10 cellular contexts compared by ENCODE assay signal in the genomic region with DNA sequence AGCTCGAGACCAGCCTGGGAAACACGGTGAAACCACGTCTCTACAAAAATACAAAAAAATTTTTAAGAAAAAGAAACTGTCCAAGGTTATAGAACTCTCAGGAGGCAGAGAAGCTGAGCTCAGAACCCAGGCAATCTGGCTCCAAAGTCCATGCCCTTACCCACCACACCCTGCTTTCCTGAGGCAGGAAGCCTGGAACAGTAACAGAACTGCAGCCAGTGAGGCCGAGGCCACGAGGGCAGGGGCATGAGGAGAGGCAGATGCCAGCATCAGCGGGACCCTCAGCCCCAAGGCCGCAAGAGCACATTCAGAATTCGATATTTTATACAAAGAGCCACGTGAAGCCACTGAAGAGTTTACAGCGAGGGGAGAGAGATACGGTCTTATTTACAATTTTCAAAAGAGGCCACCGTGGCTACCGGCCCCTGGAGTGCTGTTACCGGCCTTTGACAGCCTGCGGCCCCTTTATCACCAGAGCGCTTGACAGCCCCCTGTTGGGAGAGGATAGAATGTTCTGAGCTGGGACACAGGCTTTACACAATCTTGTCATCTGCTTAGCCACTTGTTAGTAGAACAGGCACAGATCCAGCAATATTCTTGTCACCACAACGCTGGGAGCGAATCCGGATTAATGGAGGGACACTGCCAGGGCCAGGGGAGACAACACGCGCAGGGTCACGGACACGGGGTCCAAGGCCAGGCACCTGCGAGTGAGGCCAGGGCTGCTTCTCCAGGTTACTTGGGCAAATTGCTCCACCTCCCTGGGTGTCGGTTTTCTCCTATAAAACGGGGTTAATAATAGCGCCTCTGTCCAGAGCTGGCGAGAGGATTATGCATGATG. TPM values are rescaled to one million over a fixed set of nuclear protein-coding genes. Genes with fewer than 3 reads are reported as not detected.
DNase-seq lines count a peak whose midpoint lies in the region; ATAC-seq and TF ChIP-seq lines count a peak whose summit lies in the region.
"Had no signal": no experiment of that assay in that cellular context is flagged by ENCODE, and none has a peak within 500 bp of the region (broad histone marks: within the 10 kb centered on the region; RNA-seq: fewer than 3 reads in every experiment).

No MANE protein-coding gene starts in this region.

- peak; percentile 4 for TF ChIP-seq CTCF in GM06990 (IDR thresholded peaks at IDR 0.05; ENCODE audit: insufficient read depth, low read length, poor library complexity, severe bottlenecking)
- peak; percentile 10 for TF ChIP-seq CTCF in foreskin fibroblast (IDR thresholded peaks at IDR 0.05; ENCODE audit: low read depth, low read length)
- peak; percentile 9 for TF ChIP-seq CTCF in parathyroid adenoma (IDR thresholded peaks at IDR 0.05)
- no peak for TF ChIP-seq CTCF in left lung (IDR thresholded peaks at IDR 0.05)
- TF ChIP-seq CTCF in ascending aorta (IDR thresholded peaks at IDR 0.05): no peak

- no peak overlapping the region for H3K4me3 ChIP-seq in GM06990 (replicated peaks; ENCODE audit: low read depth, low read length)
- H3K4me3 ChIP-seq in foreskin fibroblast (ENCODE audit: low read depth in 1 of 2, low read length in 2 of 2): no peak overlapping the region
- no peak overlapping the region for H3K4me3 ChIP-seq in parathyroid adenoma (ENCODE audit: low read depth, low read length)
- no peak overlapping the region for H3K4me3 ChIP-seq in left lung
- no peak overlapping the region for H3K4me3 ChIP-seq in ascending aorta

- no peaks in the 10 kb centered on the region for H3K9me3 Mint-ChIP-seq in activated CD4-positive, alpha-beta memory T cell treated with anti-CD3 and anti-CD28 coated beads, Interleukin-2, amount 10 ng/mL, durations not matched to agents 7 days and 5 days

- no peak overlapping the region for H2AFZ ChIP-seq in parathyroid adenoma

- H3K27ac Mint-ChIP-seq in activated CD4-positive, alpha-beta memory T cell treated with anti-CD3 and anti-CD28 coated beads, Interleukin-2, amount 10 ng/mL, durations not matched to agents 7 days and 5 days: no peak overlapping the region

- H3K9me3 ChIP-seq in parathyroid adenoma (ENCODE audit: control insufficient read depth, low read length) (no peaks in the 10 kb centered on the region), left lung (no peaks in the 10 kb centered on the region), ascending aorta (no peaks in the 10 kb centered on the region)

- H3K27me3 ChIP-seq in GM06990 (replicated peaks; ENCODE audit: control insufficient read depth, insufficient read depth, low read length) (no peaks in the 10 kb centered on the region), parathyroid adenoma (ENCODE audit: control insufficient read depth, insufficient read depth, low read length) (no peaks in the 10 kb centered on the region), left lung (no peaks in the 10 kb centered on the region), ascending aorta (no peaks in the 10 kb centered on the region)

- H3K4me3 Mint-ChIP-seq in activated CD4-positive, alpha-beta memory T cell treated with anti-CD3 and anti-CD28 coated beads, Interleukin-2, amount 10 ng/mL, durations not matched to agents 7 days and 5 days: no peak overlapping the region

- intact Hi-C loops in left lung (cut with DNase I) (no loop called here), ascending aorta (cut with DNase I) (loop anchor here (10.0 kb wide), 1 partner anchor 195 kb away; the partner anchor contains the start of gene B4GALT5)

- POLR2A ChIA-PET in activated CD4-positive, alpha-beta memory T cell treated with anti-CD3 and anti-CD28 coated beads, Interleukin-2, amount 10 ng/mL, durations not matched to agents 7 days and 5 days (lab: Charles Lee): no interaction called here

- CTCF ChIA-PET in activated CD4-positive, alpha-beta memory T cell treated with anti-CD3 and anti-CD28 coated beads, Interleukin-2, amount 10 ng/mL, durations not matched to agents 7 days and 5 days (lab: Charles Lee): interaction anchor here (1.4 kb wide), 1 partner anchor 62 kb away, joined by 3 read pairs; no protein-coding TSS in a partner anchor

- peak overlapping the region; percentile 12 for H3K27ac ChIP-seq in parathyroid adenoma
- H3K27ac ChIP-seq in left lung: peak overlapping the region in 1 of 2 donors; percentile 3
- peak overlapping the region in 1 of 2 donors; percentile 3 for H3K27ac ChIP-seq in ascending aorta

- peaks cover 29% of the 10 kb centered on the region for H3K36me3 ChIP-seq in GM06990 (ENCODE audit: control insufficient read depth, insufficient read depth, low read length)
- no peaks in the 10 kb centered on the region for H3K36me3 ChIP-seq in parathyroid adenoma (ENCODE audit: control insufficient read depth, insufficient read depth, low read length)
- H3K36me3 ChIP-seq in left lung: peaks cover 0 to 58% of the 10 kb centered on the region in 2 donors
- peaks cover 34 to 45% of the 10 kb centered on the region in 2 donors for H3K36me3 ChIP-seq in ascending aorta

- H3K9ac ChIP-seq in parathyroid adenoma: no peak overlapping the region

- peaks cover 22% of the 10 kb centered on the region for H3K36me3 Mint-ChIP-seq in activated CD4-positive, alpha-beta memory T cell treated with anti-CD3 and anti-CD28 coated beads, Interleukin-2, amount 10 ng/mL, durations not matched to agents 7 days and 5 days (ENCODE audit: low read depth)

- H3K4me1 ChIP-seq in parathyroid adenoma: peaks cover 19% of the 10 kb centered on the region
- peaks cover 11 to 35% of the 10 kb centered on the region in 2 donors for H3K4me1 ChIP-seq in left lung
- H3K4me1 ChIP-seq in ascending aorta: peaks cover 7 to 15% of the 10 kb centered on the region in 2 donors

- H3K4me2 ChIP-seq in parathyroid adenoma (ENCODE audit: low read length): no peak overlapping the region

- no peaks in the 10 kb centered on the region for H3K27me3 Mint-ChIP-seq in activated CD4-positive, alpha-beta memory T cell treated with anti-CD3 and anti-CD28 coated beads, Interleukin-2, amount 10 ng/mL, durations not matched to agents 7 days and 5 days

- DNase-seq in GM06990 (ENCODE audit: extremely low read depth, insufficient read length): no peak
- DNase-seq in foreskin fibroblast: no peak
- DNase-seq in left lung: no peak
- no peak for DNase-seq in activated CD4-positive, alpha-beta memory T cell treated with anti-CD3 and anti-CD28 coated beads, Interleukin-2, amount 10 ng/mL, durations not matched to agents 7 days and 5 days
- no peak for DNase-seq in ascending aorta (ENCODE audit: low spot score in 2 of 2)
- DNase-seq: activated T-cell treated with anti-CD3 and anti-CD28 coated beads for 4 hours, NCI-H69 had no signal

- ATAC-seq in left lung (no peak), GM19324 (IDR thresholded peaks at IDR 0.05; ENCODE audit: low FRiP score, unreplicated experiment) (no peak)

- peaks cover 54% of the 10 kb centered on the region for H3K79me2 ChIP-seq in parathyroid adenoma

- peaks cover 23% of the 10 kb centered on the region for H3K4me1 Mint-ChIP-seq in activated CD4-positive, alpha-beta memory T cell treated with anti-CD3 and anti-CD28 coated beads, Interleukin-2, amount 10 ng/mL, durations not matched to agents 7 days and 5 days

TF ChIP-seq in PFSK-1, 5 proteins besides CTCF, POLR2A, EP300 and RAD21:
- TF ChIP-seq TAF1 (IDR thresholded peaks at IDR 0.05; ENCODE audit: borderline replicate concordance, insufficient read depth, low read length) (no peak), SIN3A (IDR thresholded peaks at IDR 0.05; ENCODE audit: borderline replicate concordance, insufficient read depth, low read length) (no peak), FOXP2 (optimal IDR thresholded peaks at IDR 0.05; ENCODE audit: borderline replicate concordance, extremely low read depth, extremely low read length, insufficient read depth) (no peak), POLR2AphosphoS5 (IDR thresholded peaks at IDR 0.05; ENCODE audit: low read depth, low read length) (0 out of 2 replicates have a peak, but pooled peaks have one; percentile 26)
- TF ChIP-seq, protein P1, sequence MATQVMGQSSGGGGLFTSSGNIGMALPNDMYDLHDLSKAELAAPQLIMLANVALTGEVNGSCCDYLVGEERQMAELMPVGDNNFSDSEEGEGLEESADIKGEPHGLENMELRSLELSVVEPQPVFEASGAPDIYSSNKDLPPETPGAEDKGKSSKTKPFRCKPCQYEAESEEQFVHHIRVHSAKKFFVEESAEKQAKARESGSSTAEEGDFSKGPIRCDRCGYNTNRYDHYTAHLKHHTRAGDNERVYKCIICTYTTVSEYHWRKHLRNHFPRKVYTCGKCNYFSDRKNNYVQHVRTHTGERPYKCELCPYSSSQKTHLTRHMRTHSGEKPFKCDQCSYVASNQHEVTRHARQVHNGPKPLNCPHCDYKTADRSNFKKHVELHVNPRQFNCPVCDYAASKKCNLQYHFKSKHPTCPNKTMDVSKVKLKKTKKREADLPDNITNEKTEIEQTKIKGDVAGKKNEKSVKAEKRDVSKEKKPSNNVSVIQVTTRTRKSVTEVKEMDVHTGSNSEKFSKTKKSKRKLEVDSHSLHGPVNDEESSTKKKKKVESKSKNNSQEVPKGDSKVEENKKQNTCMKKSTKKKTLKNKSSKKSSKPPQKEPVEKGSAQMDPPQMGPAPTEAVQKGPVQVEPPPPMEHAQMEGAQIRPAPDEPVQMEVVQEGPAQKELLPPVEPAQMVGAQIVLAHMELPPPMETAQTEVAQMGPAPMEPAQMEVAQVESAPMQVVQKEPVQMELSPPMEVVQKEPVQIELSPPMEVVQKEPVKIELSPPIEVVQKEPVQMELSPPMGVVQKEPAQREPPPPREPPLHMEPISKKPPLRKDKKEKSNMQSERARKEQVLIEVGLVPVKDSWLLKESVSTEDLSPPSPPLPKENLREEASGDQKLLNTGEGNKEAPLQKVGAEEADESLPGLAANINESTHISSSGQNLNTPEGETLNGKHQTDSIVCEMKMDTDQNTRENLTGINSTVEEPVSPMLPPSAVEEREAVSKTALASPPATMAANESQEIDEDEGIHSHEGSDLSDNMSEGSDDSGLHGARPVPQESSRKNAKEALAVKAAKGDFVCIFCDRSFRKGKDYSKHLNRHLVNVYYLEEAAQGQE (IDR thresholded peaks at IDR 0.05; ENCODE audit: insufficient read depth in 1 of 2, low read depth in 2 of 2, low read length in 2 of 2): no peak

RNA-seq across cellular contexts. Expression of gene SPATA2, which starts 5.6 kb away (rescaled TPM):
- 7.6 TPM for polyA plus RNA-seq in PFSK-1 (2012; ENCODE audit: insufficient read length, low read depth)
- total RNA-seq in left lung (1 to 10 TPM; 6.9 to 7.1 TPM), ascending aorta (7.6 TPM)
- total RNA-seq in activated CD4-positive, alpha-beta memory T cell treated with anti-CD3 and anti-CD28 coated beads, Interleukin-2, amount 10 ng/mL, durations not matched to agents 7 days and 5 days: 1 to 10 TPM; 8.4 to 9.0 TPM

RNA-seq across cellular contexts. Expression of gene RNF114, which starts 26.5 kb away (rescaled TPM):
- polyA plus RNA-seq in PFSK-1 (2012; ENCODE audit: insufficient read length, low read depth): 111 TPM
- 10 to 100 TPM; 63.5 to 69.0 TPM for total RNA-seq in left lung
- 10 to 100 TPM; 66.4 to 76.4 TPM for total RNA-seq in activated CD4-positive, alpha-beta memory T cell treated with anti-CD3 and anti-CD28 coated beads, Interleukin-2, amount 10 ng/mL, durations not matched to agents 7 days and 5 days
- 77.0 TPM for total RNA-seq in ascending aorta

Comparison
In these comparisons a context has a peak if more than half of its experiments do, and no peak if none do; other contexts are left out.
1. CTCF ChIP-seq: peak in GM06990 (single experiment), foreskin fibroblast (single experiment) and parathyroid adenoma (single experiment); none in left lung (0 of 2) and ascending aorta (0 of 3).